ENCODE assay signal across 1 cellular context in genomic region chr6:75748743-75749538, GRCh38.
TF ChIP-seq lines count a peak whose summit lies in the region.

TSS of gene MYO6 (plus strand) at chr6:75749239. CDS start at chr6:75817548, 68,309 bp downstream.

TF ChIP-seq in HepG2, 621 proteins besides CTCF, POLR2A, EP300 and RAD21 (continued from another document):
- TF ChIP-seq KAT8 (CRISPR knock-in tag; IDR thresholded peaks at IDR 0.05) (peak; percentile 56; the same call in 1 of the 2 replicates), ZNF678 (CRISPR knock-in tag; IDR thresholded peaks at IDR 0.05) (no peak), ZHX1 (CRISPR knock-in tag; IDR thresholded peaks at IDR 0.05; ENCODE audit: low read depth) (peak; percentile 64; the same call in 1 of the 2 replicates), REL (CRISPR knock-in tag; conservative IDR thresholded peaks at IDR 0.05) (no peak), RARG (CRISPR knock-in tag; IDR thresholded peaks at IDR 0.05; ENCODE audit: low read depth) (no peak), POLR2AphosphoS5 (IDR thresholded peaks at IDR 0.05; ENCODE audit: low read depth, low read length) (peak; percentile 78), ZNF362 (CRISPR knock-in tag; IDR thresholded peaks at IDR 0.05; ENCODE audit: borderline replicate concordance) (no peak), ZNF616 (CRISPR knock-in tag; IDR thresholded peaks at IDR 0.05; ENCODE audit: low read depth) (no peak), ZNF883 (CRISPR knock-in tag; IDR thresholded peaks at IDR 0.05; ENCODE audit: not compliant biosample characterization) (peak; percentile 74), ZFP36 (IDR thresholded peaks at IDR 0.05; ENCODE audit: borderline replicate concordance, low read depth, low read length, partially characterized antibody) (no peak)
